17 cellular contexts compared by ENCODE assay signal in genomic region chr10:87018127-87018526, GRCh38. TPM values are rescaled to one million over a fixed set of nuclear protein-coding genes. Genes with fewer than 3 reads are reported as not detected.
"Had no signal": no experiment of that assay in that cellular context is flagged by ENCODE, and none has a peak within 500 bp of the region (broad histone marks: within the 10 kb centered on the region; RNA-seq: fewer than 3 reads in every experiment).

No MANE protein-coding gene starts in this region.

RNA-seq across cellular contexts. Expression of gene FAM25A, which starts 2.0 kb away (rescaled TPM):
- total RNA-seq: dermis blood vessel endothelial cell; endothelial cell of umbilical vein; esophagus muscularis mucosa; gastrocnemius medialis; glomerular endothelial cell; heart right ventricle; kidney epithelial cell; left cardiac atrium; left lung; left ventricle myocardium superior; lower lobe of right lung; lung microvascular endothelial cell; mesenteric fat pad; mesothelial cell of epicardium; mucosa of descending colon; myocyte; naive thymus-derived CD8-positive, alpha-beta T cell had no signal
- polyA plus RNA-seq: endothelial cell of umbilical vein; heart right ventricle; naive thymus-derived CD8-positive, alpha-beta T cell had no signal

RNA-seq across cellular contexts. Expression of gene ADIRF, which starts 49.8 kb away (rescaled TPM):
- total RNA-seq: kidney epithelial cell; mesothelial cell of epicardium; naive thymus-derived CD8-positive, alpha-beta T cell had no signal
- polyA plus RNA-seq: naive thymus-derived CD8-positive, alpha-beta T cell had no signal

RNA-seq across cellular contexts. Expression of gene SNCG, which starts 59.7 kb away (rescaled TPM):
- total RNA-seq: kidney epithelial cell, myocyte had no signal
- polyA plus RNA-seq: naive thymus-derived CD8-positive, alpha-beta T cell had no signal
